18 cellular contexts compared by ENCODE assay signal in the genomic region with DNA sequence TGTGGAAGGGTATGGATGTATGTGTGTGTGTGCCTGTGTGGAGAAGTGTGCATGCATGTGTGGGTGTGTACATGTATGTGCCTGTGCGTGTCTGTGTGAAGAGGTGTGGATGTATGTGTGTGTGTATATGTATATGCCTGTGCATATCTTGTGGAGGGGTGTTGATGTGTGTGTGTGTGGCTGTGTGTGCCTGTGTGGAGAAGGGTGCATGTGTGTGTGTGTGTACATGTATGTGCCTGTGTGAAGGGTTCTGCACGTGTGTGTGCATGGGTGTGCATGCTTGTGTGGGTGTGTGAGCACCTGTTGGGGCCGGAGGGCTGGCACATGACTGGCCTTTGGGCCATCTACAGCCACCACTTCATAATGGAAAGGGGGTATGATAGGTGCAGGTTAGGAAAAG.
DNase-seq lines count a peak whose midpoint lies in the region; ATAC-seq, FAIRE-seq and TF ChIP-seq lines count a peak whose summit lies in the region.
"Had no signal": no experiment of that assay in that cellular context is flagged by ENCODE, and none has a peak within 500 bp of the region (broad histone marks: within the 10 kb centered on the region; RNA-seq: fewer than 3 reads in every experiment).

No MANE protein-coding gene starts in this region.

- no peaks in the 10 kb centered on the region for H3K79me1 ChIP-seq in IMR-90 (ENCODE audit: low read depth in 1 of 2, low read length in 2 of 2)
- H3K79me1 ChIP-seq in trophoblast cell (ENCODE audit: low read length): no peaks in the 10 kb centered on the region

- H4K5ac ChIP-seq in IMR-90 (ENCODE audit: low read depth, low read length): no peak overlapping the region

- no CpG with 5 or more reads among the region's 3 CpGs for WGBS in IMR-90 (ENCODE audit: extremely low coverage in 2 of 2, insufficient read length in 1 of 2), 2 experiments
- no CpG with 5 or more reads among the region's 3 CpGs for WGBS in trophoblast cell (ENCODE audit: extremely low coverage, insufficient coverage, insufficient read length)
- 32 to 50% methylated on average over 3 of the region's 3 CpGs for WGBS in pancreas, 2 donors

- H4K91ac ChIP-seq in IMR-90 (ENCODE audit: insufficient read depth, low read depth, low read length) (no peak overlapping the region), trophoblast cell (ENCODE audit: low read depth, low read length) (no peak overlapping the region)

- H2BK5ac ChIP-seq in IMR-90 (ENCODE audit: low read depth, low read length, poor library complexity, severe bottlenecking): no peak overlapping the region
- H2BK5ac ChIP-seq in trophoblast cell (ENCODE audit: low read depth, low read length, poor library complexity): no peak overlapping the region

- TF ChIP-seq CTCF in HEK293 (tag by site-specific recombination; IDR thresholded peaks at IDR 0.05): no peak
- no peak for TF ChIP-seq CTCF in IMR-90 (conservative IDR thresholded peaks at IDR 0.05; ENCODE audit: low read depth, low read length)
- TF ChIP-seq CTCF in pancreas (IDR thresholded peaks at IDR 0.05): no peak
- no peak for TF ChIP-seq CTCF in omental fat pad (IDR thresholded peaks at IDR 0.05)

- H2AK5ac ChIP-seq in IMR-90 (ENCODE audit: low read depth, low read length) (no peak overlapping the region), trophoblast cell (ENCODE audit: low read length) (no peak overlapping the region)

- POLR2A ChIA-PET in HEK293 (lab: Yijun Ruan, JAX): interaction anchor here (0.5 kb wide), 1 partner anchor 1223 kb away, joined by 3 read pairs; no protein-coding TSS in a partner anchor
- POLR2A ChIA-PET in IMR-90 (lab: Charles Lee; ENCODE audit: unreplicated experiment): no interaction called here

- TF ChIP-seq POLR2A in IMR-90 (IDR thresholded peaks at IDR 0.05; ENCODE audit: low read depth, low read length): no peak

- no peak for FAIRE-seq in pancreas (lab: Jason Lieb, UNC)
- FAIRE-seq: G401.6, GM12892, H1 had no signal

- DNase-seq in IMR-90 (no peak), trophoblast cell (no peak), pancreas (no peak), omental fat pad (ENCODE audit: low spot score) (no peak)
- DNase-seq: C1 segment of cervical spinal cord; Calu3; CD4-positive, alpha-beta memory T cell; COR-L47; DMS53; DND-41; GM23248; H7; HCEC 1CT had no signal

- H3K4ac ChIP-seq in IMR-90 (ENCODE audit: low read depth, low read length): no peak overlapping the region
- H3K4ac ChIP-seq in trophoblast cell (ENCODE audit: low read depth, low read length): no peak overlapping the region

- H3K36me3 ChIP-seq in HEK293 (ENCODE audit: control insufficient read depth in 2 of 2, insufficient read depth in 1 of 2, low read length in 2 of 2) (no peaks in the 10 kb centered on the region), IMR-90 (ENCODE audit: control insufficient read depth, insufficient read depth, low read length) (no peaks in the 10 kb centered on the region), trophoblast cell (ENCODE audit: control insufficient read depth in 1 of 2, insufficient read depth in 2 of 2, low read length in 2 of 2) (no peaks in the 10 kb centered on the region), pancreas (no peaks in the 10 kb centered on the region)

- H4K8ac ChIP-seq in IMR-90 (ENCODE audit: low read depth in 2 of 2, low read length in 2 of 2): no peak overlapping the region
- H4K8ac ChIP-seq in trophoblast cell (ENCODE audit: low read depth, low read length): no peak overlapping the region

- H3K18ac ChIP-seq in IMR-90 (ENCODE audit: low read depth, low read length): no peak overlapping the region
- no peak overlapping the region for H3K18ac ChIP-seq in trophoblast cell (ENCODE audit: low read length)

- H4K20me1 ChIP-seq in IMR-90 (ENCODE audit: insufficient read depth, low read length): no peaks in the 10 kb centered on the region

- H2BK12ac ChIP-seq in trophoblast cell (ENCODE audit: low read length): no peak overlapping the region

- no TSS peak for BruUV-seq in IMR-90 (replicated peaks; lab: Mats Ljungman, UMichigan)

- H2AK9ac ChIP-seq in IMR-90 (replicated peaks; ENCODE audit: low read depth, low read length, poor library complexity): no peak overlapping the region

- H3K27ac ChIP-seq in HEK293 (ENCODE audit: extremely low read depth, low read depth, low read length): no peak overlapping the region
- no peak overlapping the region for H3K27ac ChIP-seq in IMR-90 (ENCODE audit: insufficient read depth, low read length)
- H3K27ac ChIP-seq in trophoblast cell (ENCODE audit: low read depth, low read length): no peak overlapping the region
- H3K27ac ChIP-seq in pancreas: no peak overlapping the region
- H3K27ac ChIP-seq: GM23248 had no signal

- H3K56ac ChIP-seq in IMR-90 (ENCODE audit: extremely low read depth, insufficient read depth, low read length): no peak overlapping the region

- CTCF ChIA-PET in HEK293 (lab: Yijun Ruan, JAX) (no interaction called here), IMR-90 (lab: Yijun Ruan, JAX) (no interaction called here)

- H2BK15ac ChIP-seq in IMR-90 (ENCODE audit: low read depth, low read length): no peak overlapping the region

- H3K4me3 ChIP-seq in HEK293 (ENCODE audit: low read depth, low read length) (no peak overlapping the region), IMR-90 (ENCODE audit: insufficient read depth, low read depth, low read length) (no peak overlapping the region), trophoblast cell (ENCODE audit: low read depth, low read length) (peak overlapping the region; percentile 32), pancreas (no peak overlapping the region)
- H3K4me3 ChIP-seq: GM23248 had no signal

- H4K12ac ChIP-seq in trophoblast cell (ENCODE audit: low read depth, low read length): no peak overlapping the region

- H3K14ac ChIP-seq in IMR-90 (replicated peaks; ENCODE audit: low read depth, low read length): no peak overlapping the region
- no peak overlapping the region for H3K14ac ChIP-seq in trophoblast cell (ENCODE audit: low read length)

- dilution Hi-C loops in IMR-90 (cut with HindIII; ENCODE audit: low sequenced_read_pairs, unreplicated experiment): no loop called here

- ATAC-seq in IMR-90 (ENCODE audit: low read depth) (no peak), pancreas (no peak), HG02981 (IDR thresholded peaks at IDR 0.05; ENCODE audit: unreplicated experiment) (no peak), omental fat pad (ENCODE audit: low FRiP score) (no peak)

- H3K9me3 ChIP-seq in HEK293 (ENCODE audit: control insufficient read depth, insufficient read depth, low read depth, low read length): no peaks in the 10 kb centered on the region
- H3K9me3 ChIP-seq in IMR-90 (ENCODE audit: control insufficient read depth, insufficient read depth, low read length): peaks cover 25% of the 10 kb centered on the region
- H3K9me3 ChIP-seq in trophoblast cell (ENCODE audit: insufficient read depth, low read depth, low read length): peaks cover 1% of the 10 kb centered on the region
- no peaks in the 10 kb centered on the region for H3K9me3 ChIP-seq in pancreas

- no peaks in the 10 kb centered on the region for H3K9me1 ChIP-seq in IMR-90 (ENCODE audit: insufficient read depth, low read length)

- H3K4me1 ChIP-seq in HEK293 (ENCODE audit: control insufficient read depth, insufficient read depth, low read length): no peaks in the 10 kb centered on the region
- H3K4me1 ChIP-seq in IMR-90 (ENCODE audit: control insufficient read depth, insufficient read depth, low read length): no peaks in the 10 kb centered on the region
- H3K4me1 ChIP-seq in trophoblast cell (ENCODE audit: control insufficient read depth in 1 of 2, insufficient read depth in 2 of 2, low read length in 2 of 2): no peaks in the 10 kb centered on the region
- no peaks in the 10 kb centered on the region for H3K4me1 ChIP-seq in pancreas

- H2BK20ac ChIP-seq in IMR-90 (ENCODE audit: low read depth, low read length): no peak overlapping the region

- no peak overlapping the region for H2BK120ac ChIP-seq in IMR-90 (ENCODE audit: low read depth, low read length)
- no peak overlapping the region for H2BK120ac ChIP-seq in trophoblast cell (ENCODE audit: insufficient read depth, low read length, poor library complexity)

- intact Hi-C loops in IMR-90 (cut with micrococcal nuclease): no loop called here
- intact Hi-C loops in pancreas (cut with DNase I): no loop called here

- no peak overlapping the region for H3K4me2 ChIP-seq in IMR-90 (ENCODE audit: low read depth, low read length)
- H3K4me2 ChIP-seq in trophoblast cell (ENCODE audit: low read length): no peak overlapping the region

- H3K9ac ChIP-seq in IMR-90 (ENCODE audit: low read depth, low read length): no peak overlapping the region
- H3K9ac ChIP-seq in trophoblast cell (ENCODE audit: low read length): no peak overlapping the region
- H3K9ac ChIP-seq: GM23248 had no signal

- H3K23ac ChIP-seq in IMR-90 (ENCODE audit: low read depth, low read length): no peak overlapping the region
- H3K23ac ChIP-seq in trophoblast cell (ENCODE audit: low read length): no peak overlapping the region

- in situ Hi-C loops in IMR-90 (cut with MboI; ENCODE audit: low sequenced_read_pairs): no loop called here

- no peaks in the 10 kb centered on the region for H3K79me2 ChIP-seq in trophoblast cell (ENCODE audit: control insufficient read depth, insufficient read depth, low read length, poor library complexity)

- H2AFZ ChIP-seq in IMR-90 (replicated peaks; ENCODE audit: low read length, poor library complexity) (peak overlapping the region; percentile 46), trophoblast cell (ENCODE audit: insufficient read depth, low read length, poor library complexity) (no peak overlapping the region)
- H2AFZ ChIP-seq: GM23248 had no signal

- TF ChIP-seq RAD21 in IMR-90 (IDR thresholded peaks at IDR 0.05; ENCODE audit: low read length): no peak

- H3K27me3 ChIP-seq in IMR-90 (ENCODE audit: control insufficient read depth, insufficient read depth, low read length) (no peaks in the 10 kb centered on the region), trophoblast cell (ENCODE audit: insufficient read depth, low read length) (no peaks in the 10 kb centered on the region), pancreas (no peaks in the 10 kb centered on the region)

TF ChIP-seq in IMR-90, 13 proteins besides CTCF, POLR2A, EP300 and RAD21 (continues in another document):
- no peak for TF ChIP-seq MXI1 (IDR thresholded peaks at IDR 0.05; ENCODE audit: borderline replicate concordance, low read depth, low read length)
- no peak for TF ChIP-seq MAFK (IDR thresholded peaks at IDR 0.05; ENCODE audit: low read depth, low read length)
- TF ChIP-seq RFX5 (IDR thresholded peaks at IDR 0.05; ENCODE audit: low read depth, low read length): no peak
- TF ChIP-seq MAZ (IDR thresholded peaks at IDR 0.05; ENCODE audit: borderline replicate concordance, low read depth, low read length): no peak
- no peak for TF ChIP-seq CHD1 (IDR thresholded peaks at IDR 0.05; ENCODE audit: low read depth, low read length)
- no peak for TF ChIP-seq NFE2L2 (IDR thresholded peaks at IDR 0.05; ENCODE audit: low read depth, low read length)
- no peak for TF ChIP-seq BHLHE40 (IDR thresholded peaks at IDR 0.05; ENCODE audit: low read depth, low read length)
- no peak for TF ChIP-seq CEBPB (IDR thresholded peaks at IDR 0.05; ENCODE audit: low read depth, low read length)
- TF ChIP-seq FOS (IDR thresholded peaks at IDR 0.05; ENCODE audit: low read depth, low read length): no peak
